In the genomic region with DNA sequence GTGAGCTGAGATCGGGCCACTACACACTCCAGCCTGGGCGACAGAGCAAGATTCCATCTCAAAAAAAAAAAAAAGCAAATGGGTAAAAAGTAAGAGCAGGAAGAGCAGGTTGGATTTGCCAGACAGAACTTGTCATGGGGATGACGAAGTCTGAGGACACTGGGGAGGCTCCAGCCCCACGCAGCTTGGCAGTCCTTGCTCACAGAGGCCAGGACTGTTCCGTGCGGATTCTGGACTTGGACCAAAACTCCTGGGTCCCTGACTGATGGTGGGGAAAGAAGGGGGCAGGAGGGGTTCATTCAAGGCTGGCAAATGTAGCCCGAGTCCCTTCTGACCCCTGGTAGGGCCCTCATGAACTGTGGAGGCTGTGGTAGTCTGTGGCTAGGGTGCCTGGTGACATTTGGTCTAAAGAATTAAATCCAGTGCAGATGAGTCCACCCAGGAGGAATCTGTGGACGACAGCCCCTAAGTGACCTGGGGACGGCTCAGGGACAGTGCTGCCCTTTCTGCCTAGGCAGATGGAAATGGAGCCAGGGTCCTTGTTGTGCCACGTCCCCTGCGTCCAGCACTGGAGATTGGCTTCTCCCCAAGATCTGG, we compare ENCODE assay signal across 23 cellular contexts. TPM values are rescaled to one million over a fixed set of nuclear protein-coding genes. Genes with fewer than 3 reads are reported as not detected.
DNase-seq lines count a peak whose midpoint lies in the region; ATAC-seq and TF ChIP-seq lines count a peak whose summit lies in the region.
"Had no signal": no experiment of that assay in that cellular context is flagged by ENCODE, and none has a peak within 500 bp of the region (broad histone marks: within the 10 kb centered on the region; RNA-seq: fewer than 3 reads in every experiment).

No MANE protein-coding gene starts in this region.

- WGBS in right cardiac atrium = 82% methylated on average over 11 of the region's 11 CpGs

- DNase-seq in activated CD8-positive, alpha-beta memory T cell treated with anti-CD3 and anti-CD28 coated beads for 24 hours = peak; percentile 56
- DNase-seq in activated CD8-positive, alpha-beta memory T cell treated with anti-CD3 and anti-CD28 coated beads, Interleukin-2, amount 10 ng/mL, durations not matched to agents 7 days and 5 days = no peak
- peak in 1 of 2 donors; percentile 60 for DNase-seq in foreskin keratinocyte
- no peak for DNase-seq in stimulated activated effector memory CD8-positive, alpha-beta T cell treated with anti-CD3 and anti-CD28 coated beads, Interleukin-12 subunit alpha, Interleukin-12 subunit beta, amount 100 ng/mL, for 72 hours (ENCODE audit: low spot score in 2 of 2)
- DNase-seq in Peyer's patch = no peak
- DNase-seq in immature natural killer cell = no peak
- DNase-seq in right cardiac atrium = no peak
- DNase-seq: activated CD4-positive, alpha-beta T cell treated with anti-CD3 and anti-CD28 coated beads for 1 hour; activated naive CD8-positive, alpha-beta T cell treated with anti-CD3 and anti-CD28 coated beads, Interleukin-2, amount 10 ng/mL, durations not matched to agents 7 days and 5 days; cerebellar nuclear complex; COR-L47; DMS79; KBM-7; lower lobe of right lung; MG63; mucosa of descending colon; NCI-H1436 treated with DMSO at 0.1 percent for 48 hours; NCI-H510A treated with DMSO at 0.1 percent for 48 hours; sigmoid colon; SJCRH30; T-helper 1 cell had no signal

- H3K9me3 Mint-ChIP-seq in activated CD8-positive, alpha-beta memory T cell treated with anti-CD3 and anti-CD28 coated beads, Interleukin-2, amount 10 ng/mL, durations not matched to agents 7 days and 5 days (ENCODE audit: low read depth) = peaks cover 3% of the 10 kb centered on the region
- H3K9me3 Mint-ChIP-seq in brain = peaks cover 0 to 4% (median 0%) of the 10 kb centered on the region in 5 experiments
- H3K9me3 Mint-ChIP-seq in stimulated activated effector memory CD8-positive, alpha-beta T cell treated with anti-CD3 and anti-CD28 coated beads, Interleukin-12 subunit alpha, Interleukin-12 subunit beta, amount 100 ng/mL, for 72 hours = peaks cover 2% of the 10 kb centered on the region
- H3K9me3 Mint-ChIP-seq in immature natural killer cell = peaks cover 5 to 15% (median 10%) of the 10 kb centered on the region in 6 donors
- H3K9me3 Mint-ChIP-seq: activated naive CD8-positive, alpha-beta T cell treated with anti-CD3 and anti-CD28 coated beads, Interleukin-2, amount 10 ng/mL, durations not matched to agents 7 days and 5 days had no signal

- TF ChIP-seq CTCF in brain (conservative IDR thresholded peaks at IDR 0.05) (no peak), foreskin keratinocyte (conservative IDR thresholded peaks at IDR 0.05) (no peak), Peyer's patch (IDR thresholded peaks at IDR 0.05) (no peak)

- no peak overlapping the region for H3K27ac Mint-ChIP-seq in activated CD8-positive, alpha-beta memory T cell treated with anti-CD3 and anti-CD28 coated beads, Interleukin-2, amount 10 ng/mL, durations not matched to agents 7 days and 5 days
- H3K27ac Mint-ChIP-seq in brain (peak overlapping the region in 3 of 5 experiments; percentile 40 to 81 (median 53)), immature natural killer cell (peak overlapping the region in 2 of 6 donors; percentile 11 to 34)
- H3K27ac Mint-ChIP-seq in stimulated activated effector memory CD8-positive, alpha-beta T cell treated with anti-CD3 and anti-CD28 coated beads, Interleukin-12 subunit alpha, Interleukin-12 subunit beta, amount 100 ng/mL, for 72 hours = peak overlapping the region; percentile 73
- H3K27ac Mint-ChIP-seq: activated naive CD8-positive, alpha-beta T cell treated with anti-CD3 and anti-CD28 coated beads, Interleukin-2, amount 10 ng/mL, durations not matched to agents 7 days and 5 days had no signal

- no peak overlapping the region for H3K4me3 ChIP-seq in Peyer's patch
- H3K4me3 ChIP-seq in right cardiac atrium (ENCODE audit: low read length) = no peak overlapping the region
- H3K4me3 ChIP-seq: gastroesophageal sphincter, lower lobe of right lung, MG63, mucosa of descending colon, sigmoid colon, SJCRH30 had no signal

- H3K27ac ChIP-seq in foreskin keratinocyte = no peak overlapping the region
- no peak overlapping the region for H3K27ac ChIP-seq in Peyer's patch
- H3K27ac ChIP-seq in right cardiac atrium (ENCODE audit: low read length) = no peak overlapping the region
- H3K27ac ChIP-seq: gastroesophageal sphincter, lower lobe of right lung, sigmoid colon, SJCRH30 had no signal

- no peaks in the 10 kb centered on the region for H3K36me3 ChIP-seq in Peyer's patch
- H3K36me3 ChIP-seq: gastroesophageal sphincter, lower lobe of right lung, MG63, sigmoid colon, SJCRH30 had no signal

- no peak overlapping the region for H3K4me3 Mint-ChIP-seq in activated CD8-positive, alpha-beta memory T cell treated with anti-CD3 and anti-CD28 coated beads, Interleukin-2, amount 10 ng/mL, durations not matched to agents 7 days and 5 days
- H3K4me3 Mint-ChIP-seq in brain (peak overlapping the region in 1 of 5 experiments; percentile 36), immature natural killer cell (no peak overlapping the region)
- peak overlapping the region; percentile 79 for H3K4me3 Mint-ChIP-seq in stimulated activated effector memory CD8-positive, alpha-beta T cell treated with anti-CD3 and anti-CD28 coated beads, Interleukin-12 subunit alpha, Interleukin-12 subunit beta, amount 100 ng/mL, for 72 hours
- H3K4me3 Mint-ChIP-seq: activated naive CD8-positive, alpha-beta T cell treated with anti-CD3 and anti-CD28 coated beads, Interleukin-2, amount 10 ng/mL, durations not matched to agents 7 days and 5 days had no signal

- H3K9me3 ChIP-seq in Peyer's patch (no peaks in the 10 kb centered on the region), right cardiac atrium (ENCODE audit: control insufficient read depth, low read length) (no peaks in the 10 kb centered on the region)
- H3K9me3 ChIP-seq: gastroesophageal sphincter, lower lobe of right lung, MG63, mucosa of descending colon, sigmoid colon, SJCRH30 had no signal

- ATAC-seq in activated CD8-positive, alpha-beta memory T cell treated with anti-CD3 and anti-CD28 coated beads, Interleukin-2, amount 10 ng/mL, durations not matched to agents 7 days and 5 days = no peak
- ATAC-seq in foreskin keratinocyte = peak; percentile 51
- ATAC-seq in stimulated activated effector memory CD8-positive, alpha-beta T cell treated with anti-CD3 and anti-CD28 coated beads, Interleukin-12 subunit alpha, Interleukin-12 subunit beta, amount 100 ng/mL, for 72 hours = no peak
- no peak for ATAC-seq in right cardiac atrium
- ATAC-seq: gastroesophageal sphincter, lower lobe of right lung, mucosa of descending colon had no signal

- intact Hi-C loops in right cardiac atrium (cut with DNase I) = no loop called here

- H3K4me1 Mint-ChIP-seq in activated CD8-positive, alpha-beta memory T cell treated with anti-CD3 and anti-CD28 coated beads, Interleukin-2, amount 10 ng/mL, durations not matched to agents 7 days and 5 days = peaks cover 46% of the 10 kb centered on the region
- H3K4me1 Mint-ChIP-seq in brain (peaks cover 84% of the 10 kb centered on the region), immature natural killer cell (peaks cover 43 to 55% of the 10 kb centered on the region in 2 donors)
- peaks cover 74% of the 10 kb centered on the region for H3K4me1 Mint-ChIP-seq in stimulated activated effector memory CD8-positive, alpha-beta T cell treated with anti-CD3 and anti-CD28 coated beads, Interleukin-12 subunit alpha, Interleukin-12 subunit beta, amount 100 ng/mL, for 72 hours

- CTCF ChIA-PET in activated CD8-positive, alpha-beta memory T cell treated with anti-CD3 and anti-CD28 coated beads, Interleukin-2, amount 10 ng/mL, durations not matched to agents 7 days and 5 days (lab: Charles Lee) = interaction anchor here (1.1 kb wide), 1 partner anchor 15 kb away, joined by 3 read pairs; no protein-coding TSS in a partner anchor

- peaks cover 15% of the 10 kb centered on the region for H3K27me3 ChIP-seq in foreskin keratinocyte
- peaks cover 0 to 5% of the 10 kb centered on the region in 2 donors for H3K27me3 ChIP-seq in Peyer's patch
- H3K27me3 ChIP-seq in right cardiac atrium (ENCODE audit: control insufficient read depth, insufficient read depth) = no peaks in the 10 kb centered on the region
- H3K27me3 ChIP-seq: MG63, SJCRH30 had no signal

- peaks cover 7% of the 10 kb centered on the region for H3K27me3 Mint-ChIP-seq in activated CD8-positive, alpha-beta memory T cell treated with anti-CD3 and anti-CD28 coated beads, Interleukin-2, amount 10 ng/mL, durations not matched to agents 7 days and 5 days
- H3K27me3 Mint-ChIP-seq in brain (peaks cover 3% of the 10 kb centered on the region), immature natural killer cell (ENCODE audit: low read depth in 3 of 3) (peaks cover 10 to 26% (median 15%) of the 10 kb centered on the region in 3 donors)

- TF ChIP-seq POLR2A in Peyer's patch (IDR thresholded peaks at IDR 0.05) = no peak

- peaks cover 3% of the 10 kb centered on the region for H3K36me3 Mint-ChIP-seq in activated CD8-positive, alpha-beta memory T cell treated with anti-CD3 and anti-CD28 coated beads, Interleukin-2, amount 10 ng/mL, durations not matched to agents 7 days and 5 days
- no peaks in the 10 kb centered on the region for H3K36me3 Mint-ChIP-seq in brain
- H3K36me3 Mint-ChIP-seq in stimulated activated effector memory CD8-positive, alpha-beta T cell treated with anti-CD3 and anti-CD28 coated beads, Interleukin-12 subunit alpha, Interleukin-12 subunit beta, amount 100 ng/mL, for 72 hours = peaks cover 7% of the 10 kb centered on the region
- H3K36me3 Mint-ChIP-seq in immature natural killer cell = peaks cover 3 to 8% (median 7%) of the 10 kb centered on the region in 3 donors

- H3K4me1 ChIP-seq in foreskin keratinocyte = peaks cover 16% of the 10 kb centered on the region
- peaks cover 0 to 20% (median 12%) of the 10 kb centered on the region in 4 donors for H3K4me1 ChIP-seq in Peyer's patch
- peaks cover 2% of the 10 kb centered on the region for H3K4me1 ChIP-seq in right cardiac atrium (ENCODE audit: control insufficient read depth, insufficient read depth, low read length)

RNA-seq across cellular contexts. Expression of a gene that starts 3.1 kb away (rescaled TPM):
- 10 to 100 TPM; 72.1 to 91.2 TPM for total RNA-seq in activated CD8-positive, alpha-beta memory T cell treated with anti-CD3 and anti-CD28 coated beads, Interleukin-2, amount 10 ng/mL, durations not matched to agents 7 days and 5 days
- polyA plus RNA-seq in brain (ENCODE audit: insufficient read depth, low read depth, low replicate concordance) (6.5 TPM), foreskin keratinocyte (0.08 and 0.13 TPM in 2 replicates), immature natural killer cell (100 to 1,000 TPM in 1 of 3 donors, 10 to 100 TPM in 2; 46.9 to 137 (median 57.0) TPM), right cardiac atrium (1.1 TPM)
- total RNA-seq in foreskin keratinocyte (0.11 and 0.20 TPM in 2 replicates), Peyer's patch (10 to 100 TPM in 1 of 4 donors, 1 to 10 TPM in 3; 4.6 to 48.7 (median 7.8) TPM), right cardiac atrium (1 to 10 TPM; 2.5 to 3.2 (median 2.9) TPM)
